Comparison of ENCODE assay signal across 21 cellular contexts in genomic region chr11:77201370-77201769, GRCh38.
DNase-seq lines count a peak whose midpoint lies in the region; ATAC-seq and TF ChIP-seq lines count a peak whose summit lies in the region.
"Had no signal": no experiment of that assay in that cellular context is flagged by ENCODE, and none has a peak within 500 bp of the region (broad histone marks: within the 10 kb centered on the region; RNA-seq: fewer than 3 reads in every experiment).

No MANE protein-coding gene starts in this region.

- no peak overlapping the region for H3K4ac ChIP-seq in neuronal stem cell (ENCODE audit: low read length)

- H3K4me3 ChIP-seq in RWPE2 (ENCODE audit: severe bottlenecking) (no peak overlapping the region), neuronal stem cell (ENCODE audit: low read length in 2 of 2) (no peak overlapping the region), tibial artery (no peak overlapping the region)
- H3K4me3 ChIP-seq: SJCRH30 had no signal

- H3K4me2 ChIP-seq in neuronal stem cell (ENCODE audit: insufficient read depth, low read length, poor library complexity, severe bottlenecking) = no peak overlapping the region
- H3K4me2 ChIP-seq: KMS-11 had no signal

- ATAC-seq in RWPE2 (ENCODE audit: low read depth) (no peak), GM21515 (IDR thresholded peaks at IDR 0.05; ENCODE audit: unreplicated experiment) (no peak)

- H3K36me3 Mint-ChIP-seq in activated naive CD4-positive, alpha-beta T cell treated with anti-CD3 and anti-CD28 coated beads, Interleukin-2, amount 10 ng/mL, durations not matched to agents 7 days and 5 days = no peaks in the 10 kb centered on the region
- H3K36me3 Mint-ChIP-seq: CD4-positive, CD25-positive, alpha-beta regulatory T cell had no signal

- no peak overlapping the region for H2BK12ac ChIP-seq in neuronal stem cell (ENCODE audit: low read length)

- TF ChIP-seq CTCF in RWPE2 (IDR thresholded peaks at IDR 0.05; ENCODE audit: poor library complexity, severe bottlenecking) = no peak
- no peak for TF ChIP-seq CTCF in tibial artery (IDR thresholded peaks at IDR 0.05)
- no peak for TF ChIP-seq CTCF in RWPE1 (conservative IDR thresholded peaks at IDR 0.05; ENCODE audit: low read depth)

- H3K27me3 Mint-ChIP-seq in activated naive CD4-positive, alpha-beta T cell treated with anti-CD3 and anti-CD28 coated beads, Interleukin-2, amount 10 ng/mL, durations not matched to agents 7 days and 5 days = peaks cover 5% of the 10 kb centered on the region
- H3K27me3 Mint-ChIP-seq: CD4-positive, CD25-positive, alpha-beta regulatory T cell had no signal

- no peak overlapping the region for H4K91ac ChIP-seq in neuronal stem cell (ENCODE audit: low read depth, low read length, poor library complexity)

- H3K18ac ChIP-seq in neuronal stem cell (ENCODE audit: low read length) = peak overlapping the region; percentile 45

- H2BK120ac ChIP-seq in neuronal stem cell (ENCODE audit: low read depth, low read length) = no peak overlapping the region

- H3K27ac ChIP-seq in RWPE2 (ENCODE audit: poor library complexity, severe bottlenecking) (no peak overlapping the region), neuronal stem cell (replicated peaks; ENCODE audit: low read length) (no peak overlapping the region), tibial artery (no peak overlapping the region), RWPE1 (no peak overlapping the region)
- H3K27ac ChIP-seq: KMS-11, SJCRH30 had no signal

- CTCF ChIA-PET in activated naive CD4-positive, alpha-beta T cell treated with anti-CD3 and anti-CD28 coated beads, Interleukin-2, amount 10 ng/mL, durations not matched to agents 7 days and 5 days (lab: Charles Lee) = no interaction called here
- CTCF ChIA-PET in RWPE1 (lab: Yijun Ruan, JAX) = no interaction called here

- H3K14ac ChIP-seq in neuronal stem cell (ENCODE audit: low read length) = no peak overlapping the region

- no peak overlapping the region for H3K9ac ChIP-seq in neuronal stem cell (ENCODE audit: low read depth, low read length, poor library complexity)
- H3K9ac ChIP-seq: KMS-11 had no signal

- no peaks in the 10 kb centered on the region for H3K36me3 ChIP-seq in RWPE2 (ENCODE audit: low read depth)
- no peaks in the 10 kb centered on the region for H3K36me3 ChIP-seq in neuronal stem cell (replicated peaks in 1 of 2; ENCODE audit: control insufficient read depth in 2 of 2, insufficient read depth in 2 of 2, low read length in 2 of 2)
- no peaks in the 10 kb centered on the region for H3K36me3 ChIP-seq in tibial artery
- H3K36me3 ChIP-seq: SJCRH30 had no signal

- H3K4me1 Mint-ChIP-seq in activated naive CD4-positive, alpha-beta T cell treated with anti-CD3 and anti-CD28 coated beads, Interleukin-2, amount 10 ng/mL, durations not matched to agents 7 days and 5 days = no peaks in the 10 kb centered on the region
- H3K4me1 Mint-ChIP-seq: CD4-positive, CD25-positive, alpha-beta regulatory T cell had no signal

- H4K8ac ChIP-seq in neuronal stem cell (ENCODE audit: low read depth, low read length) = no peak overlapping the region

- peak overlapping the region; percentile 45 for H2BK15ac ChIP-seq in neuronal stem cell (ENCODE audit: low read length)

- no CpG with 5 or more reads among the region's 11 CpGs for WGBS in neuronal stem cell (ENCODE audit: extremely low coverage in 2 of 2, insufficient read length in 2 of 2, insufficient replicate concordance in 1 of 2), 2 donors

- peak overlapping the region; percentile 75 for H3K23ac ChIP-seq in neuronal stem cell (ENCODE audit: low read depth, low read length, poor library complexity)

- no peak overlapping the region for H2AFZ ChIP-seq in neuronal stem cell (ENCODE audit: low read length)

- POLR2A ChIA-PET in RWPE1 (lab: Yijun Ruan, JAX; ENCODE audit: low non-redundant PET) = no interaction called here

- no peaks in the 10 kb centered on the region for H3K9me3 ChIP-seq in RWPE2 (ENCODE audit: severe bottlenecking)
- H3K9me3 ChIP-seq in neuronal stem cell (replicated peaks in 1 of 2; ENCODE audit: control insufficient read depth in 2 of 2, insufficient read depth in 1 of 2, low read depth in 1 of 2, low read length in 2 of 2) = peaks cover 0 to 2% of the 10 kb centered on the region in 2 donors
- H3K9me3 ChIP-seq in tibial artery = no peaks in the 10 kb centered on the region
- H3K9me3 ChIP-seq: Caco-2, SJCRH30 had no signal

- peak overlapping the region; percentile 57 for H2AK5ac ChIP-seq in neuronal stem cell (ENCODE audit: low read depth, low read length)

- H3K27me3 ChIP-seq in RWPE2 (ENCODE audit: insufficient read depth, poor library complexity, severe bottlenecking) (no peaks in the 10 kb centered on the region), neuronal stem cell (ENCODE audit: control insufficient read depth in 3 of 3, insufficient read depth in 3 of 3, low read depth in 1 of 3, low read length in 3 of 3) (peaks cover 0 to 3% (median 2%) of the 10 kb centered on the region in 3 experiments), tibial artery (no peaks in the 10 kb centered on the region)
- H3K27me3 ChIP-seq: SJCRH30 had no signal

- DNase-seq in activated naive CD4-positive, alpha-beta T cell treated with anti-CD3 and anti-CD28 coated beads, Interleukin-2, amount 10 ng/mL, durations not matched to agents 7 days and 5 days = peak; percentile 8
- no peak for DNase-seq in activated naive CD4-positive, alpha-beta T cell treated with anti-CD3 and anti-CD28 coated beads, Interleukin-2, amount 50 U/mL, for 16 hours
- DNase-seq in RWPE2 (ENCODE audit: low spot score) (peak; percentile 39), neuronal stem cell (ENCODE audit: low spot score) (no peak), tibial artery (peak; percentile 17 to 48), H4 (ENCODE audit: low spot score) (no peak), RWPE1 (ENCODE audit: low spot score) (no peak)
- DNase-seq: CD4-positive, CD25-positive, alpha-beta regulatory T cell; DMS153; EL; HCEC 1CT; NCI-H1436; NCI-H2029; NCI-H2171; NCI-H446 treated with DMSO at 0.1 percent for 48 hours; NK-92 treated with Interleukin-12 subunit alpha and Interleukin-12 subunit beta, amount 100 ng/mL, for 24 hours; RPMI8226; SJCRH30 had no signal

- intact Hi-C loops in tibial artery (cut with DNase I; ENCODE audit: low total_unique reads) = no loop called here

- H3K4me1 ChIP-seq in RWPE2 (ENCODE audit: insufficient read depth, poor library complexity, severe bottlenecking) (no peaks in the 10 kb centered on the region), neuronal stem cell (ENCODE audit: control insufficient read depth in 2 of 2, insufficient read depth in 1 of 2, low read depth in 1 of 2, low read length in 2 of 2) (no peaks in the 10 kb centered on the region), tibial artery (no peaks in the 10 kb centered on the region)
- H3K4me1 ChIP-seq: Caco-2, SJCRH30 had no signal

- H3K27ac Mint-ChIP-seq in activated naive CD4-positive, alpha-beta T cell treated with anti-CD3 and anti-CD28 coated beads, Interleukin-2, amount 10 ng/mL, durations not matched to agents 7 days and 5 days = no peak overlapping the region

- H2BK5ac ChIP-seq in neuronal stem cell (ENCODE audit: low read length) = peak overlapping the region; percentile 84

- no peaks in the 10 kb centered on the region for H3K9me3 Mint-ChIP-seq in activated naive CD4-positive, alpha-beta T cell treated with anti-CD3 and anti-CD28 coated beads, Interleukin-2, amount 10 ng/mL, durations not matched to agents 7 days and 5 days
- H3K9me3 Mint-ChIP-seq: CD4-positive, CD25-positive, alpha-beta regulatory T cell had no signal

- H3K79me1 ChIP-seq in neuronal stem cell (ENCODE audit: low read depth, low read length) = no peaks in the 10 kb centered on the region

- H3K4me3 Mint-ChIP-seq in activated naive CD4-positive, alpha-beta T cell treated with anti-CD3 and anti-CD28 coated beads, Interleukin-2, amount 10 ng/mL, durations not matched to agents 7 days and 5 days = no peak overlapping the region
- H3K4me3 Mint-ChIP-seq: CD4-positive, CD25-positive, alpha-beta regulatory T cell had no signal

Comparison
In these comparisons a context has a peak if more than half of its experiments do, and no peak if none do; other contexts are left out.
1. DNase-seq: peak in activated naive CD4-positive, alpha-beta T cell treated with anti-CD3 and anti-CD28 coated beads, Interleukin-2, amount 10 ng/mL, durations not matched to agents 7 days and 5 days (single experiment), RWPE2 (single experiment) and tibial artery (2 of 2); none in activated naive CD4-positive, alpha-beta T cell treated with anti-CD3 and anti-CD28 coated beads, Interleukin-2, amount 50 U/mL, for 16 hours (single experiment), neuronal stem cell (single experiment), H4 (single experiment) and RWPE1 (single experiment).